ENCODE assay signal across 23 cellular contexts in genomic region chr6:49790340-49790739, GRCh38. TPM values are rescaled to one million over a fixed set of nuclear protein-coding genes. Genes with fewer than 3 reads are reported as not detected.
"Had no signal": no experiment of that assay in that cellular context is flagged by ENCODE, and none has a peak within 500 bp of the region (broad histone marks: within the 10 kb centered on the region; RNA-seq: fewer than 3 reads in every experiment).

No MANE protein-coding gene starts in this region.

- H3K79me2 ChIP-seq: parathyroid adenoma had no signal

- H3K9me3 ChIP-seq: esophagus squamous epithelium, left ventricle myocardium inferior, lower lobe of right lung, psoas muscle, right lobe of liver, tibial artery, upper lobe of right lung, vagina had no signal

- H3K9me3 Mint-ChIP-seq: natural killer cell treated with Interleukin-12 subunit alpha and Interleukin-12 subunit beta and Interleukin-15 and Interleukin-18, amount 100 ng/mL, for 72 hours; neural progenitor cell; stimulated activated effector memory CD8-positive, alpha-beta T cell treated with anti-CD3 and anti-CD28 coated beads, Interleukin-12 subunit alpha, Interleukin-12 subunit beta, amount 100 ng/mL, for 72 hours had no signal

- H3K4me1 ChIP-seq: esophagus squamous epithelium, left ventricle myocardium inferior, lower lobe of right lung, neural progenitor cell, parathyroid adenoma, psoas muscle, right lobe of liver, tibial artery, upper lobe of right lung, vagina had no signal

- H3K27ac ChIP-seq: esophagus squamous epithelium, left ventricle myocardium inferior, lower lobe of right lung, neural progenitor cell, parathyroid adenoma, psoas muscle, right lobe of liver, tibial artery, upper lobe of right lung, vagina had no signal

- H3K4me3 ChIP-seq: esophagus squamous epithelium, left ventricle myocardium inferior, lower lobe of right lung, neural progenitor cell, psoas muscle, right lobe of liver, tibial artery, upper lobe of right lung, vagina had no signal

- H3K27me3 Mint-ChIP-seq: memory B cell; natural killer cell treated with Interleukin-12 subunit alpha and Interleukin-12 subunit beta and Interleukin-15 and Interleukin-18, amount 100 ng/mL, for 72 hours had no signal

- H3K4me1 Mint-ChIP-seq: memory B cell; neural progenitor cell; stimulated activated effector memory CD8-positive, alpha-beta T cell treated with anti-CD3 and anti-CD28 coated beads, Interleukin-12 subunit alpha, Interleukin-12 subunit beta, amount 100 ng/mL, for 72 hours had no signal

- ATAC-seq: left cardiac atrium; lower lobe of right lung; natural killer cell treated with Interleukin-12 subunit alpha and Interleukin-12 subunit beta and Interleukin-15 and Interleukin-18, amount 100 ng/mL, for 72 hours; psoas muscle; right lobe of liver; stimulated activated effector memory CD8-positive, alpha-beta T cell treated with anti-CD3 and anti-CD28 coated beads, Interleukin-12 subunit alpha, Interleukin-12 subunit beta, amount 100 ng/mL, for 72 hours; stimulated activated naive CD8-positive, alpha-beta T cell treated with anti-CD3 and anti-CD28 coated beads, Interleukin-15, Interleukin-2, amounts not matched to agents 100 U/mL and 50 U/mL, for 24 hours; upper lobe of right lung had no signal

- H3K36me3 Mint-ChIP-seq: memory B cell; natural killer cell treated with Interleukin-12 subunit alpha and Interleukin-12 subunit beta and Interleukin-15 and Interleukin-18, amount 100 ng/mL, for 72 hours; neural progenitor cell; stimulated activated effector memory CD8-positive, alpha-beta T cell treated with anti-CD3 and anti-CD28 coated beads, Interleukin-12 subunit alpha, Interleukin-12 subunit beta, amount 100 ng/mL, for 72 hours had no signal

- H3K27ac Mint-ChIP-seq: memory B cell; natural killer cell treated with Interleukin-12 subunit alpha and Interleukin-12 subunit beta and Interleukin-15 and Interleukin-18, amount 100 ng/mL, for 72 hours; neural progenitor cell; stimulated activated effector memory CD8-positive, alpha-beta T cell treated with anti-CD3 and anti-CD28 coated beads, Interleukin-12 subunit alpha, Interleukin-12 subunit beta, amount 100 ng/mL, for 72 hours had no signal

- DNase-seq: dermis blood vessel endothelial cell; esophagus squamous epithelium; foreskin fibroblast; kidney; left cardiac atrium; left ventricle myocardium inferior; lower lobe of right lung; midbrain; occipital lobe; psoas muscle; retina; right lobe of liver; stimulated activated CD4-positive, alpha-beta T cell treated with anti-CD3 and anti-CD28 coated beads, Interleukin-4, amount 100 ng/mL, for 1 hour; stimulated activated CD8-positive, alpha-beta memory T cell treated with anti-CD3 and anti-CD28 coated beads, Interleukin-4, amount 100 ng/mL, for 48 hours; stimulated activated naive CD8-positive, alpha-beta T cell treated with anti-CD3 and anti-CD28 coated beads, Interleukin-15, Interleukin-2, amounts not matched to agents 100 U/mL and 50 U/mL, for 24 hours; tibial artery; upper lobe of right lung had no signal

- H2AFZ ChIP-seq: neural progenitor cell, parathyroid adenoma had no signal

- H3K36me3 ChIP-seq: esophagus squamous epithelium, left ventricle myocardium inferior, lower lobe of right lung, neural progenitor cell, right lobe of liver, tibial artery, upper lobe of right lung, vagina had no signal

- H3K4me3 Mint-ChIP-seq: memory B cell; natural killer cell treated with Interleukin-12 subunit alpha and Interleukin-12 subunit beta and Interleukin-15 and Interleukin-18, amount 100 ng/mL, for 72 hours; neural progenitor cell; stimulated activated effector memory CD8-positive, alpha-beta T cell treated with anti-CD3 and anti-CD28 coated beads, Interleukin-12 subunit alpha, Interleukin-12 subunit beta, amount 100 ng/mL, for 72 hours had no signal

- H3K9ac ChIP-seq: neural progenitor cell, parathyroid adenoma had no signal

- H3K27me3 ChIP-seq: esophagus squamous epithelium, neural progenitor cell, right lobe of liver, tibial artery, upper lobe of right lung, vagina had no signal

- H3K4me2 ChIP-seq: neural progenitor cell had no signal

RNA-seq across cellular contexts. Expression of gene PGK2, which starts 3.3 kb away (rescaled TPM):
- polyA plus RNA-seq: psoas muscle had no signal
